ENCODE assay signal across 19 cellular contexts in genomic region chr3:24545917-24546316, GRCh38. TPM values are rescaled to one million over a fixed set of nuclear protein-coding genes. Genes with fewer than 3 reads are reported as not detected.
DNase-seq lines count a peak whose midpoint lies in the region; ATAC-seq and TF ChIP-seq lines count a peak whose summit lies in the region.
"Had no signal": no experiment of that assay in that cellular context is flagged by ENCODE, and none has a peak within 500 bp of the region (broad histone marks: within the 10 kb centered on the region; RNA-seq: fewer than 3 reads in every experiment).

No MANE protein-coding gene starts in this region.

- DNase-seq in LNCaP clone FGC (ENCODE audit: low read depth) (peak; percentile 53), fibroblast of peridontal ligament (ENCODE audit: extremely low read depth) (peak; percentile 75), lung (ENCODE audit: low spot score) (peak; percentile 62), uterus (peak; percentile 24 to 37), thyroid gland (no peak), cerebellar nuclear complex (lab: John Stamatoyannopoulos, UW) (no peak)
- DNase-seq: activated naive CD8-positive, alpha-beta T cell treated with anti-CD3 and anti-CD28 coated beads, Interleukin-2, amount 10 ng/mL, durations not matched to agents 7 days and 5 days; activated T-cell treated with anti-CD3 and anti-CD28 coated beads, Interleukin-2, amount 50 U/mL, for 4 hours; CD4-positive, alpha-beta T cell; DMS79 treated with DMSO at 0.1 percent for 48 hours; glutamatergic neuron; GOT3; NCI-H187 treated with DMSO at 0.1 percent for 48 hours; NCI-H446 treated with DMSO at 0.1 percent for 48 hours; stimulated activated naive CD8-positive, alpha-beta T cell treated with anti-CD3 and anti-CD28 coated beads, Interleukin-15, amount 100 ng/mL, for 72 hours had no signal

- WGBS in lung, 2 donors, result 56 to 71% methylated on average over 3 of the region's 3 CpGs
- 75 to 83% methylated on average over 3 of the region's 3 CpGs for WGBS in thyroid gland, 2 donors

- H3K27me3 ChIP-seq in lung (ENCODE audit: control insufficient read depth, insufficient read depth) (no peaks in the 10 kb centered on the region), uterus (no peaks in the 10 kb centered on the region), thyroid gland (no peaks in the 10 kb centered on the region)

- TF ChIP-seq CTCF in LNCaP clone FGC (IDR thresholded peaks at IDR 0.05; ENCODE audit: control insufficient read depth, extremely low read depth, insufficient read depth) (no peak), lung (IDR thresholded peaks at IDR 0.05; ENCODE audit: control extremely low read depth, extremely low read depth) (no peak), uterus (IDR thresholded peaks at IDR 0.05) (no peak), thyroid gland (IDR thresholded peaks at IDR 0.05) (no peak)

- H3K4me3 ChIP-seq in LNCaP clone FGC (ENCODE audit: low read depth, low read length) (no peak overlapping the region), lung (no peak overlapping the region), uterus (no peak overlapping the region), thyroid gland (replicated peaks in 1 of 3) (no peak overlapping the region)
- H3K4me3 ChIP-seq: mucosa of descending colon had no signal

- H3K9me3 ChIP-seq in lung (ENCODE audit: control insufficient read depth in 2 of 2, insufficient read depth in 1 of 2, low read length in 1 of 2) (no peaks in the 10 kb centered on the region), uterus (no peaks in the 10 kb centered on the region), thyroid gland (no peaks in the 10 kb centered on the region)
- H3K9me3 ChIP-seq: mucosa of descending colon had no signal

- ATAC-seq in lung (ENCODE audit: insufficient read depth, low FRiP score) (peak; percentile 69), HG02678 (IDR thresholded peaks at IDR 0.05; ENCODE audit: unreplicated experiment) (no peak)
- ATAC-seq: activated T-cell treated with anti-CD3 and anti-CD28 coated beads, Interleukin-2, amount 50 U/mL, for 4 hours; mucosa of descending colon; stimulated activated naive CD8-positive, alpha-beta T cell treated with anti-CD3 and anti-CD28 coated beads, Interleukin-15, amount 100 ng/mL, for 72 hours had no signal

- intact Hi-C loops in uterus (cut with DNase I; ENCODE audit: low total_unique reads) (no loop called here), thyroid gland (cut with DNase I) (no loop called here)

- H3K36me3 ChIP-seq in lung (ENCODE audit: control insufficient read depth in 2 of 2, insufficient read depth in 2 of 2, low read length in 2 of 2) (no peaks in the 10 kb centered on the region), uterus (no peaks in the 10 kb centered on the region), thyroid gland (no peaks in the 10 kb centered on the region)

- no peak overlapping the region for H3K27ac ChIP-seq in lung (ENCODE audit: low read depth in 1 of 2, low read length in 1 of 2)
- H3K27ac ChIP-seq in uterus, result no peak overlapping the region
- H3K27ac ChIP-seq in thyroid gland, result no peak overlapping the region
- H3K27ac ChIP-seq: parathyroid adenoma had no signal

- no peak for TF ChIP-seq POLR2A in uterus (IDR thresholded peaks at IDR 0.05)
- TF ChIP-seq POLR2A in thyroid gland (IDR thresholded peaks at IDR 0.05), result no peak

- H3K4me1 ChIP-seq in lung (ENCODE audit: control insufficient read depth in 2 of 2, insufficient read depth in 2 of 2, low read length in 2 of 2) (peaks cover 0 to 9% of the 10 kb centered on the region in 2 donors), uterus (no peaks in the 10 kb centered on the region), thyroid gland (peaks cover 5 to 7% of the 10 kb centered on the region in 2 donors)
- H3K4me1 ChIP-seq: parathyroid adenoma had no signal

RNA-seq across cellular contexts. Expression of gene THRB, which starts 51.3 kb away (rescaled TPM):
- total RNA-seq in lung, result 10 to 100 TPM in 1 of 2 donors, 1 to 10 TPM in 1; 9.7 to 23.5 TPM
- 1 to 10 TPM; 2.1 to 2.6 TPM for polyA plus RNA-seq in lung
- total RNA-seq in uterus, result 10 to 100 TPM in 2 of 4 donors, 1 to 10 TPM in 2; 4.6 to 38.2 (median 17.3) TPM
- total RNA-seq in thyroid gland, result 10 to 100 TPM; 11.1 to 33.2 (median 13.4) TPM
- total RNA-seq: activated naive CD8-positive, alpha-beta T cell treated with anti-CD3 and anti-CD28 coated beads, Interleukin-2, amount 10 ng/mL, durations not matched to agents 7 days and 5 days; activated T-cell treated with anti-CD3 and anti-CD28 coated beads, Interleukin-2, amount 50 U/mL, for 4 hours; CD4-positive, alpha-beta T cell; OCI-LY7 had no signal

Comparison
In these comparisons a context has a peak if more than half of its experiments do, and no peak if none do; other contexts are left out.
1. DNase-seq: peak in LNCaP clone FGC (single experiment), fibroblast of peridontal ligament (single experiment), lung (single experiment) and uterus (2 of 2); none in thyroid gland (0 of 2) and cerebellar nuclear complex (0 of 2).